Comparison of ENCODE assay signal across 1 cellular context in the genomic region with DNA sequence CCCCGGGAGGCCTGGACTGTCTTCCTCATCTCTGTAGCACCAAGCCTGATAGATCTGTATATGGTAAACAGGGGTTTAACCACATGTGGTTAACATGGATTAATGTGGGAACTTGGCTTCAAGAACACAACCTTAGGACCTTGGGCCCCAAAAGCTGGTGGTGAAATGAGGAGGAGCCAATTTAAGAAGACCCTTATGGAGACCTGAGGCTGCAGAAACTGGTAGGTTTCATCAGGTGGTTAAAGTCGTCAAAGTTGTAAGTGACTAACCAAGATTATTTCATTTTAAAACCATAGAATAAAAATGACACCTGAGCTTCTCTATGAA.
TF ChIP-seq lines count a peak whose summit lies in the region.

No MANE protein-coding gene starts in this region.

TF ChIP-seq in GM12891, 5 proteins besides CTCF, POLR2A, EP300 and RAD21:
- no peak for TF ChIP-seq POU2F2 (IDR thresholded peaks at IDR 0.05; ENCODE audit: low read depth, low read length)
- no peak for TF ChIP-seq TAF1 (IDR thresholded peaks at IDR 0.05; ENCODE audit: low read depth, low read length)
- TF ChIP-seq PAX5 (IDR thresholded peaks at IDR 0.05; ENCODE audit: insufficient read depth, low read length, severe bottlenecking) = no peak
- TF ChIP-seq SPI1 (IDR thresholded peaks at IDR 0.05; ENCODE audit: low read depth, low read length) = no peak
- no peak for TF ChIP-seq POLR2AphosphoS5 (IDR thresholded peaks at IDR 0.05; ENCODE audit: low read depth, low read length)
